Comparison of ENCODE assay signal across 1 cellular context in genomic region chr14:43256996-43257395, GRCh38.
DNase-seq lines count a peak whose midpoint lies in the region; ATAC-seq, FAIRE-seq and TF ChIP-seq lines count a peak whose summit lies in the region.
"Not testable (repeated sequence)": the region's sequence is repeated elsewhere in the genome, so short reads cannot be mapped to it uniquely, and the experiment has no call there.

No MANE protein-coding gene starts in this region.

- not testable (repeated sequence) for TF ChIP-seq POLR2A in HepG2 (IDR thresholded peaks at IDR 0.05; ENCODE audit: insufficient read depth in 1 of 2, low read depth in 2 of 2, low read length in 2 of 2)

- H3K36me3 ChIP-seq in HepG2 (replicated peaks in 1 of 2; ENCODE audit: control insufficient read depth in 1 of 2, insufficient read depth in 2 of 2, low read length in 2 of 2), result not testable (repeated sequence)

- H4K20me1 ChIP-seq in HepG2 (ENCODE audit: insufficient read depth, low read length), result not testable (repeated sequence)

- intact Hi-C loops in HepG2 (cut with micrococcal nuclease; ENCODE audit: unreplicated experiment), result not testable (repeated sequence)

- TF ChIP-seq RAD21 in HepG2 (CRISPR knock-in tag; IDR thresholded peaks at IDR 0.05), result not testable (repeated sequence)

- not testable (repeated sequence) for BruUV-seq in HepG2 (replicated peaks; lab: Mats Ljungman, UMichigan)

- not testable (repeated sequence) for TF ChIP-seq EP300 in HepG2 (IDR thresholded peaks at IDR 0.05; ENCODE audit: low read depth in 2 of 2, low read length in 2 of 2); HepG2 (CRISPR knock-in tag; IDR thresholded peaks at IDR 0.05; ENCODE audit: borderline replicate concordance)

- H3K27me3 ChIP-seq in HepG2 (ENCODE audit: control insufficient read depth in 1 of 2, insufficient read depth in 2 of 2, low read length in 2 of 2), result not testable (repeated sequence)

- CTCF ChIA-PET in HepG2 (lab: Yijun Ruan, JAX; ENCODE audit: low intra/inter-chr PET ratio, low total read pairs), result not testable (repeated sequence)

- not testable (repeated sequence) for H3K9ac ChIP-seq in HepG2 (ENCODE audit: insufficient read depth, low read depth, low read length)

- H3K9me3 ChIP-seq in HepG2 (ENCODE audit: low read length), result peaks cover 75% of the 10 kb centered on the region

- H3K4me2 ChIP-seq in HepG2 (ENCODE audit: low read depth, low read length), result not testable (repeated sequence)

- WGBS in HepG2 (ENCODE audit: low lambda C conversion rate), result under 1% methylated on average over 5 of the region's 5 CpGs

- not testable (repeated sequence) for H2AFZ ChIP-seq in HepG2 (ENCODE audit: low read length)

- ATAC-seq in HepG2, result not testable (repeated sequence)

- not testable (repeated sequence) for H3K27ac ChIP-seq in HepG2 (ENCODE audit: extremely low read length, insufficient read depth, low read length)

- not testable (repeated sequence) for FAIRE-seq in HepG2 (lab: Jason Lieb, UNC)

- not testable (repeated sequence) for H3K4me3 ChIP-seq in HepG2 (replicated peaks in 1 of 3; ENCODE audit: insufficient read depth in 1 of 3, low read depth in 2 of 3, low read length in 3 of 3)

- DNase-seq in HepG2 (ENCODE audit: low spot score), result not testable (repeated sequence)

- POLR2A ChIA-PET in HepG2 (lab: Yijun Ruan, JAX), result not testable (repeated sequence)

- in situ Hi-C loops in HepG2 (cut with HindIII; ENCODE audit: extremely low pct_ligation_motif_present, low pct_unique_long_range_greater_than_20kb), result not testable (repeated sequence)

- H3K4me1 ChIP-seq in HepG2 (ENCODE audit: insufficient read depth, low read length), result not testable (repeated sequence)

- not testable (repeated sequence) for TF ChIP-seq CTCF in HepG2 (CRISPR knock-in tag; IDR thresholded peaks at IDR 0.05)

- H3K79me2 ChIP-seq in HepG2 (ENCODE audit: insufficient read depth, low read length), result not testable (repeated sequence)

TF ChIP-seq in HepG2, 621 proteins besides CTCF, POLR2A, EP300 and RAD21:
- TF ChIP-seq ZNF282 (IDR thresholded peaks at IDR 0.05; ENCODE audit: partially characterized antibody) (peak; percentile 4), ZBTB40 (IDR thresholded peaks at IDR 0.05) (peak; percentile 8), SOX6 (IDR thresholded peaks at IDR 0.05) (0 out of 2 replicates have a peak, but pooled peaks have one; percentile 57), TRIM22 (IDR thresholded peaks at IDR 0.05) (0 out of 2 replicates have a peak, but pooled peaks have one; percentile 10), PHB2 (IDR thresholded peaks at IDR 0.05; ENCODE audit: partially characterized antibody) (peak; percentile 94)
- not testable (repeated sequence) for TF ChIP-seq ZBTB40, SOX6 (CRISPR knock-in tag; IDR thresholded peaks at IDR 0.05)
